Comparison of ENCODE assay signal across 8 cellular contexts in genomic region chrX:108699368-108699767, GRCh38. TPM values are rescaled to one million over a fixed set of nuclear protein-coding genes. Genes with fewer than 3 reads are reported as not detected.
DNase-seq lines count a peak whose midpoint lies in the region; ATAC-seq and TF ChIP-seq lines count a peak whose summit lies in the region.

No MANE protein-coding gene starts in this region.

- H3K9ac ChIP-seq in KMS-11 = no peak overlapping the region

- in situ Hi-C loops in astrocyte of the spinal cord (cut with HindIII; ENCODE audit: low sequenced_read_pairs) = no loop called here

- no peaks in the 10 kb centered on the region for H3K79me2 ChIP-seq in KMS-11 (ENCODE audit: insufficient read depth, low read depth)

- TF ChIP-seq EP300 in upper lobe of left lung (IDR thresholded peaks at IDR 0.05) (no peak), esophagus muscularis mucosa (IDR thresholded peaks at IDR 0.05) (no peak)

- DNase-seq in left ventricle myocardium inferior = no peak
- DNase-seq in Right ventricle myocardium inferior (ENCODE audit: missing footprints) = no peak
- peak; percentile 36 for DNase-seq in astrocyte of the spinal cord (ENCODE audit: low read depth, low spot score)
- peak; percentile 33 for DNase-seq in middle frontal gyrus (ENCODE audit: extremely low spot score, low spot score)
- no peak for DNase-seq in upper lobe of left lung
- DNase-seq in esophagus muscularis mucosa (ENCODE audit: extremely low spot score) = no peak

- no peaks in the 10 kb centered on the region for H4K20me1 ChIP-seq in KMS-11 (ENCODE audit: insufficient read depth)

- H3K27me3 ChIP-seq in left ventricle myocardium inferior (ENCODE audit: low read depth) (no peaks in the 10 kb centered on the region), KMS-11 (ENCODE audit: insufficient read depth, low read depth) (no peaks in the 10 kb centered on the region), upper lobe of left lung (no peaks in the 10 kb centered on the region), esophagus muscularis mucosa (no peaks in the 10 kb centered on the region)

- H3K4me2 ChIP-seq in KMS-11 = no peak overlapping the region

- intact Hi-C loops in left ventricle myocardium inferior (cut with micrococcal nuclease) = no loop called here
- intact Hi-C loops in Right ventricle myocardium inferior (cut with DNase I) = no loop called here
- intact Hi-C loops in esophagus muscularis mucosa (cut with DNase I) = no loop called here

- H3K36me3 ChIP-seq in left ventricle myocardium inferior (no peaks in the 10 kb centered on the region), KMS-11 (ENCODE audit: insufficient read depth) (no peaks in the 10 kb centered on the region), upper lobe of left lung (no peaks in the 10 kb centered on the region), esophagus muscularis mucosa (peaks cover 0 to 12% (median 0%) of the 10 kb centered on the region in 4 donors)

- TF ChIP-seq POLR2A in upper lobe of left lung (IDR thresholded peaks at IDR 0.05) (no peak), esophagus muscularis mucosa (IDR thresholded peaks at IDR 0.05; ENCODE audit: low read depth) (no peak)

- H3K4me3 ChIP-seq in left ventricle myocardium inferior = no peak overlapping the region
- H3K4me3 ChIP-seq in KMS-11 (IDR thresholded peaks at IDR 0.05; ENCODE audit: insufficient read depth, low read depth, low read length) = no peak overlapping the region
- no peak overlapping the region for H3K4me3 ChIP-seq in astrocyte of the spinal cord (ENCODE audit: low read depth, low read length)
- no peak overlapping the region for H3K4me3 ChIP-seq in upper lobe of left lung
- no peak overlapping the region for H3K4me3 ChIP-seq in esophagus muscularis mucosa

- peak; percentile 39 for TF ChIP-seq CTCF in left ventricle myocardium inferior (IDR thresholded peaks at IDR 0.05; ENCODE audit: borderline replicate concordance)
- TF ChIP-seq CTCF in KMS-11 (conservative IDR thresholded peaks at IDR 0.05; ENCODE audit: low read depth, low read length) = peak; percentile 57
- peak; percentile 33 for TF ChIP-seq CTCF in astrocyte of the spinal cord (IDR thresholded peaks at IDR 0.05; ENCODE audit: low read depth, low read length)
- peak in 2 of 6 experiments; percentile 23 to 39 for TF ChIP-seq CTCF in upper lobe of left lung (IDR thresholded peaks at IDR 0.05)
- TF ChIP-seq CTCF in esophagus muscularis mucosa (IDR thresholded peaks at IDR 0.05) = peak in 1 of 3 experiments; percentile 20

- H2AFZ ChIP-seq in KMS-11 (ENCODE audit: low read depth) = no peak overlapping the region

- H3K27ac ChIP-seq in left ventricle myocardium inferior (replicated peaks) = no peak overlapping the region
- no peak overlapping the region for H3K27ac ChIP-seq in KMS-11
- H3K27ac ChIP-seq in upper lobe of left lung = no peak overlapping the region
- no peak overlapping the region for H3K27ac ChIP-seq in esophagus muscularis mucosa (replicated peaks in 1 of 4)

- 17 to 29% methylated on average over 1 of the region's 1 CpG for WGBS in upper lobe of left lung, 2 donors
- WGBS in esophagus muscularis mucosa = 36% methylated on average over 1 of the region's 1 CpG

- ATAC-seq in Right ventricle myocardium inferior (no peak), upper lobe of left lung (ENCODE audit: low FRiP score in 2 of 2) (no peak), GM18519 (IDR thresholded peaks at IDR 0.05; ENCODE audit: low FRiP score, unreplicated experiment) (no peak)

- no peaks in the 10 kb centered on the region for H3K4me1 ChIP-seq in left ventricle myocardium inferior
- no peaks in the 10 kb centered on the region for H3K4me1 ChIP-seq in KMS-11 (ENCODE audit: low read depth, poor library complexity, severe bottlenecking)
- no peaks in the 10 kb centered on the region for H3K4me1 ChIP-seq in upper lobe of left lung
- H3K4me1 ChIP-seq in esophagus muscularis mucosa = peaks cover 0 to 9% (median 0%) of the 10 kb centered on the region in 4 donors

- H3K9me3 ChIP-seq in left ventricle myocardium inferior (replicated peaks) (no peaks in the 10 kb centered on the region), upper lobe of left lung (no peaks in the 10 kb centered on the region), esophagus muscularis mucosa (no peaks in the 10 kb centered on the region)

RNA-seq across cellular contexts. Expression of gene IRS4, which starts 37.0 kb away (rescaled TPM):
- total RNA-seq in left ventricle myocardium inferior (not detected), Right ventricle myocardium inferior (not detected), upper lobe of left lung (1 to 10 TPM in 1 of 6 donors, under 1 TPM in 4, not detected in 1; 0.11 to 1.0 (median 0.30) TPM), esophagus muscularis mucosa (1 to 10 TPM in 1 of 4 donors, under 1 TPM in 1, not detected in 2; 0.11 to 2.5 TPM)

Comparison
In these comparisons a context has a peak if more than half of its experiments do, and no peak if none do; other contexts are left out.
1. DNase-seq: peak in astrocyte of the spinal cord (single experiment) and middle frontal gyrus (single experiment); none in left ventricle myocardium inferior (single experiment), Right ventricle myocardium inferior (single experiment), upper lobe of left lung (0 of 2) and esophagus muscularis mucosa (single experiment).